In genomic region chr4:6250235-6250983, GRCh38 we compare ENCODE assay signal across 8 cellular contexts. TPM values are rescaled to one million over a fixed set of nuclear protein-coding genes. Genes with fewer than 3 reads are reported as not detected.
DNase-seq lines count a peak whose midpoint lies in the region; ATAC-seq, FAIRE-seq and TF ChIP-seq lines count a peak whose summit lies in the region.

No MANE protein-coding gene starts in this region.

- H3K4me2 ChIP-seq in K562 (ENCODE audit: insufficient read depth, low read length) = no peak overlapping the region

- DNase-seq in DMS114 treated with DMSO at 0.1 percent for 48 hours (lab: John Stamatoyannopoulos, UW; ENCODE audit: unreplicated experiment) (peak; percentile 48), HEK293T (ENCODE audit: extremely low spot score) (peak; percentile 70), NCI-H526 (lab: John Stamatoyannopoulos, UW) (peak; percentile 83 to 89), K562 (ENCODE audit: extremely low read depth in 1 of 4, low spot score in 3 of 4) (peak; percentile 61 to 68 (median 65)), iPS-NIHi11 (ENCODE audit: low spot score) (peak; percentile 76), superior temporal gyrus (ENCODE audit: extremely low spot score) (peak; percentile 97), occipital lobe (lab: John Stamatoyannopoulos, UW) (no peak)

- H3K4me1 ChIP-seq in K562 (replicated peaks in 1 of 2; ENCODE audit: control insufficient read depth in 2 of 2, insufficient read depth in 2 of 2, low read length in 2 of 2) = peaks cover 0 to 6% of the 10 kb centered on the region in 2 experiments; a peak in 1 of 5 replicates

- TF ChIP-seq EP300 in K562 (IDR thresholded peaks at IDR 0.05; ENCODE audit: low read length) = no peak

- FAIRE-seq in K562 (lab: Jason Lieb, UNC) = peak; percentile 77

- no peaks in the 10 kb centered on the region for H3K9me3 ChIP-seq in K562 (replicated peaks; ENCODE audit: control insufficient read depth, insufficient read depth, low read depth, low read length)

- no peak overlapping the region for H2AFZ ChIP-seq in K562 (ENCODE audit: low read depth, low read length)

- H4K20me1 ChIP-seq in K562 (replicated peaks; ENCODE audit: control insufficient read depth, insufficient read depth, low read length) = peaks cover 4% of the 10 kb centered on the region; the same call in 1 of the 2 replicates

- in situ Hi-C loops in K562 (cut with MboI) = loop anchor here (5.0 kb wide), 1 partner anchor 77 kb away; no protein-coding TSS in a partner anchor

- WGBS in K562 (ENCODE audit: insufficient coverage, low coverage, missing lambda C conversion rate) = 13% methylated on average over 15 of the region's 15 CpGs

- no peak overlapping the region for H3K9ac ChIP-seq in K562 (ENCODE audit: insufficient read depth in 1 of 2, low read depth in 2 of 2, low read length in 2 of 2)

- CTCF ChIA-PET in HEK293T (lab: Yijun Ruan, JAX) (interaction anchor here (0.6 to 8.1 kb wide), 27 partner anchors 10 to 730 kb away, joined by 3 to 149 read pairs (median 4); partner anchors contain the start of genes JAKMIP1 and WFS1), K562 (lab: Yijun Ruan, JAX; ENCODE audit: low intra/inter-chr PET ratio) (interaction anchor here (1.4 to 2.3 kb wide), 2 partner anchors 77 to 81 kb away, joined by 9 to 19 read pairs; no protein-coding TSS in a partner anchor)

- TF ChIP-seq POLR2A in K562 (conservative IDR thresholded peaks at IDR 0.05) = no peak

- H3K27ac ChIP-seq in K562 (ENCODE audit: extremely low read depth, low read depth, low read length) = no peak overlapping the region

- no peaks in the 10 kb centered on the region for H3K36me3 ChIP-seq in K562 (ENCODE audit: control insufficient read depth, insufficient read depth, low read length)

- TF ChIP-seq CTCF in K562 (IDR thresholded peaks at IDR 0.05 in 2 of 3, conservative IDR thresholded peaks at IDR 0.05 in 1 of 3; ENCODE audit: insufficient read depth in 2 of 3, low read depth in 1 of 3, low read length in 3 of 3) = peak; percentile 68 to 90 (median 75)

- no peaks in the 10 kb centered on the region for H3K79me2 ChIP-seq in K562 (ENCODE audit: control insufficient read depth, insufficient read depth, low read length)

- ATAC-seq in K562 (peak; percentile 78), GM18870 (IDR thresholded peaks at IDR 0.05; ENCODE audit: unreplicated experiment) (no peak)

- BruUV-seq in K562 (replicated peaks; lab: Mats Ljungman, UMichigan) = no TSS peak

- peak; percentile 62 to 81 for TF ChIP-seq RAD21 in K562 (CRISPR knock-in tag; conservative IDR thresholded peaks at IDR 0.05 in 1 of 2, IDR thresholded peaks at IDR 0.05 in 1 of 2)

- POLR2A ChIA-PET in HEK293T (lab: Yijun Ruan, JAX) = interaction anchor here (1.0 kb wide), 1 partner anchor 423 kb away, joined by 4 read pairs; a partner anchor contains a TSS
- POLR2A ChIA-PET in K562 (lab: Yijun Ruan, JAX) = interaction anchor here (1.0 to 1.3 kb wide), 2 partner anchors 9 to 81 kb away, joined by 4 to 5 read pairs; no protein-coding TSS in a partner anchor

- H3K4me3 ChIP-seq in K562 = no peak overlapping the region

- H3K27me3 ChIP-seq in K562 (ENCODE audit: control insufficient read depth in 2 of 2, insufficient read depth in 2 of 2, low read length in 2 of 2) = peaks cover 0 to 5% of the 10 kb centered on the region in 2 experiments; a peak in 1 of 5 replicates

- intact Hi-C loops in K562 (cut with micrococcal nuclease) = loop anchor here (1.0 to 10.0 kb wide), 4 partner anchors 77 to 294 kb away; no protein-coding TSS in a partner anchor

- H3K9me1 ChIP-seq in K562 (ENCODE audit: control insufficient read depth, insufficient read depth, low read length) = no peaks in the 10 kb centered on the region

TF ChIP-seq in HEK293T, 16 proteins besides CTCF, POLR2A, EP300 and RAD21 (continues in another document):
- no peak for TF ChIP-seq LEF1 (IDR thresholded peaks at IDR 0.05; ENCODE audit: borderline replicate concordance)
- TF ChIP-seq SUZ12 (IDR thresholded peaks at IDR 0.05) = no peak
- no peak for TF ChIP-seq SP1 (IDR thresholded peaks at IDR 0.05)
- TF ChIP-seq ELF4 (IDR thresholded peaks at IDR 0.05) = no peak
- TF ChIP-seq TARDBP (IDR thresholded peaks at IDR 0.05) = no peak
- no peak for TF ChIP-seq NFRKB (IDR thresholded peaks at IDR 0.05)
- TF ChIP-seq PKNOX1 (IDR thresholded peaks at IDR 0.05) = no peak
- no peak for TF ChIP-seq BHLHE40 (IDR thresholded peaks at IDR 0.05; ENCODE audit: borderline replicate concordance)
- TF ChIP-seq ARNT (IDR thresholded peaks at IDR 0.05) = no peak
- no peak for TF ChIP-seq HDGF (IDR thresholded peaks at IDR 0.05; ENCODE audit: borderline replicate concordance)
- TF ChIP-seq FOXK2 (IDR thresholded peaks at IDR 0.05) = no peak
- no peak for TF ChIP-seq CTBP1 (IDR thresholded peaks at IDR 0.05; ENCODE audit: borderline replicate concordance)

TF ChIP-seq in K562, 482 proteins besides CTCF, POLR2A, EP300 and RAD21:
- no peak for TF ChIP-seq TFE3 (CRISPR knock-in tag; IDR thresholded peaks at IDR 0.05)
- TF ChIP-seq SNRNP70 (optimal IDR thresholded peaks at IDR 0.05; ENCODE audit: low read depth, low read length) = no peak
- no peak for TF ChIP-seq HDAC3 (IDR thresholded peaks at IDR 0.05; ENCODE audit: borderline replicate concordance, partially characterized antibody)
- no peak for TF ChIP-seq CEBPG (CRISPR knock-in tag; IDR thresholded peaks at IDR 0.05)
- TF ChIP-seq CEBPG (tag; conservative IDR thresholded peaks at IDR 0.05 in 1 of 2, IDR thresholded peaks at IDR 0.05 in 1 of 2) = 0 out of 4 replicates have a peak, but pooled peaks of 1 of the 2 experiments have one; percentile 11
- peak; percentile 61 for TF ChIP-seq SMC3 (conservative IDR thresholded peaks at IDR 0.05; ENCODE audit: insufficient read depth, low read depth, low read length)

RNA-seq across cellular contexts. Expression of gene WFS1, which starts 19.2 kb away (rescaled TPM):
- total RNA-seq in K562 (2011; cell fraction: chromatin; rRNA removed; ENCODE audit: low replicate concordance) = 0.42 TPM in 1 of 2 replicates, not detected in the other
- total RNA-seq in K562 (2011; cell fraction: nucleolus; rRNA removed) = 0.33 TPM in 1 of 2 replicates, not detected in the other
- total RNA-seq in K562 (2011; cell fraction: nucleoplasm; rRNA removed) = 0.44 TPM in 1 of 2 replicates, not detected in the other
- total RNA-seq in K562 (2014; rRNA removed) (0.82 TPM in 1 of 2 replicates, not detected in the other), K562 (2014; rRNA removed; fragmentation: Illumina TruSeq; extraction: Trizol) (not detected in 2 replicates), K562 (2015; rRNA removed; fragmentation: Illumina TruSeq; extraction: Trizol) (0.04 TPM in 1 of 2 replicates, not detected in the other), K562 (2021) (0.27 and 0.29 TPM in 2 replicates), occipital lobe (5.1 TPM)
- polyA plus RNA-seq in K562 (2011; rRNA removed) (0.01 and 0.03 TPM in 2 replicates), K562 (2014; fragmentation: Illumina TruSeq; extraction: Trizol) (0.03 and 0.12 TPM in 2 replicates), K562 (2014; fragmentation: Nextera tagmentation; extraction: Ambion mirVana) (not detected), K562 (2014; rRNA removed) (not detected in 2 replicates)
- 0.01 TPM in 1 of 2 replicates, not detected in the other for polyA plus RNA-seq in K562 (2011; cell fraction: cytosol; rRNA removed)
- 0.17 TPM in 1 of 2 replicates, not detected in the other for polyA plus RNA-seq in K562 (2011; cell fraction: nucleus; rRNA removed)
- polyA plus RNA-seq in K562 (2012) = 0.26 and 0.62 TPM in 2 replicates
- not detected in 2 replicates for polyA minus RNA-seq in K562 (2011; rRNA and poly(A)+ RNA removed)
- not detected in 2 replicates for polyA minus RNA-seq in K562 (2011; cell fraction: cytosol; rRNA and poly(A)+ RNA removed)
- 0.13 TPM in 1 of 2 replicates, not detected in the other for polyA minus RNA-seq in K562 (2011; cell fraction: nucleus; rRNA and poly(A)+ RNA removed)

RNA-seq across cellular contexts. Expression of gene JAKMIP1, which starts 50.1 kb away (rescaled TPM):
- total RNA-seq in K562 (2011; cell fraction: chromatin; rRNA removed; ENCODE audit: low replicate concordance) = not detected in 2 replicates
- not detected in 2 replicates for total RNA-seq in K562 (2011; cell fraction: nucleolus; rRNA removed)
- total RNA-seq in K562 (2011; cell fraction: nucleoplasm; rRNA removed) = not detected in 2 replicates
- total RNA-seq in K562 (2014; rRNA removed) (not detected in 2 replicates), K562 (2014; rRNA removed; fragmentation: Illumina TruSeq; extraction: Trizol) (not detected in 2 replicates), K562 (2015; rRNA removed; fragmentation: Illumina TruSeq; extraction: Trizol) (not detected in 2 replicates), K562 (2021) (0.11 TPM in 1 of 2 replicates, not detected in the other), occipital lobe (44.5 TPM)
- polyA plus RNA-seq in K562 (2011; rRNA removed) (not detected in 2 replicates), K562 (2014; fragmentation: Illumina TruSeq; extraction: Trizol) (not detected in 2 replicates), K562 (2014; fragmentation: Nextera tagmentation; extraction: Ambion mirVana) (not detected), K562 (2014; rRNA removed) (not detected in 2 replicates)
- not detected in 2 replicates for polyA plus RNA-seq in K562 (2011; cell fraction: cytosol; rRNA removed)
- not detected in 2 replicates for polyA plus RNA-seq in K562 (2011; cell fraction: nucleus; rRNA removed)
- 0.04 TPM in 1 of 2 replicates, not detected in the other for polyA plus RNA-seq in K562 (2012)
- polyA minus RNA-seq in K562 (2011; rRNA and poly(A)+ RNA removed) = not detected in 2 replicates
- polyA minus RNA-seq in K562 (2011; cell fraction: cytosol; rRNA and poly(A)+ RNA removed) = not detected in 2 replicates
- not detected in 2 replicates for polyA minus RNA-seq in K562 (2011; cell fraction: nucleus; rRNA and poly(A)+ RNA removed)

Comparison
In these comparisons a context has a peak if more than half of its experiments do, and no peak if none do; other contexts are left out.
1. RNA of gene JAKMIP1, which starts 50.1 kb away (total RNA-seq): 44.5 TPM in occipital lobe (single experiment); 0.11 TPM in K562; every median in the first group is over 10 times any median in the second.